7 cellular contexts compared by ENCODE assay signal in the genomic region with DNA sequence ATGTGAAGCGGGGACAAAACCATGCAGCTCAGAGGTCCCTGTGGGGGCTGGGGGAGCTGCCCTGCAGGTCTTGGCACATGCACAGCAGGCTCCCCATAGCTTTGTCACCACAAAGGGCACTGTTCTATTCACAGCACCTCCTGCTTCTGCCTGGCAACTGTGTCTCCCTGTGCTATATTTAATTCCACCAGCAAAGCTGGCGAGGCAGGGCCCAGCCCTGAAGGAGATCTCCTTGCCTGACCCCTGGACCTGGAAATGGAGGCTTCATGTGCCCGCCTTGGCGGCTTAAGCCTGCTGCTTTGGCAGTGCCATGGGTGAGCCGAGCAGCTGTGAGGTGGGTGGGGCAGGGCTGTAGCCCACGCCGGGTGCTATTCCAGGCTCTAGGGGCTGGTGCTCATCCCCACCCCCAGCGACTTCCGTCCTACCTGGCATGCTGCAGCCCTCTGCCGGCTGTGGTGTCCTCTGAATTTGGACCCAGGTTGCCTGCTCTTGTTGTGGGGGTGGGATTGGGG. TPM values are rescaled to one million over a fixed set of nuclear protein-coding genes. Genes with fewer than 3 reads are reported as not detected.
DNase-seq lines count a peak whose midpoint lies in the region; ATAC-seq and TF ChIP-seq lines count a peak whose summit lies in the region.

No MANE protein-coding gene starts in this region.

- intact Hi-C loops in esophagus muscularis mucosa (cut with DNase I), result loop anchor here (5.0 kb wide), 1 partner anchor 47 kb away; no protein-coding TSS in a partner anchor

- H3K27ac ChIP-seq in esophagus muscularis mucosa (replicated peaks in 1 of 4), result peak overlapping the region; percentile 80 to 86 (median 84)
- H3K27ac ChIP-seq in rectal smooth muscle tissue (ENCODE audit: low read depth, low read length), result peak overlapping the region; percentile 90

- TF ChIP-seq CTCF in esophagus muscularis mucosa (IDR thresholded peaks at IDR 0.05), result no peak

- peaks cover 73 to 89% (median 83%) of the 10 kb centered on the region in 4 donors for H3K4me1 ChIP-seq in esophagus muscularis mucosa
- H3K4me1 ChIP-seq in rectal smooth muscle tissue (ENCODE audit: control insufficient read depth, insufficient read depth, low read length), result peaks cover 64% of the 10 kb centered on the region

- H3K27me3 ChIP-seq in esophagus muscularis mucosa (no peaks in the 10 kb centered on the region), rectal smooth muscle tissue (ENCODE audit: control insufficient read depth, insufficient read depth, low read length) (peaks cover 2% of the 10 kb centered on the region)

- H3K4me3 ChIP-seq in esophagus muscularis mucosa (no peak overlapping the region), rectal smooth muscle tissue (ENCODE audit: low read length) (peak overlapping the region; percentile 17)

- H3K36me3 ChIP-seq in esophagus muscularis mucosa, result peaks cover 0 to 13% (median 6%) of the 10 kb centered on the region in 4 donors
- no peaks in the 10 kb centered on the region for H3K36me3 ChIP-seq in rectal smooth muscle tissue (ENCODE audit: control insufficient read depth, insufficient read depth, low read length)

- ATAC-seq in HG02759 (IDR thresholded peaks at IDR 0.05; ENCODE audit: unreplicated experiment), result no peak

- WGBS in esophagus muscularis mucosa, result 65% methylated on average over 2 of the region's 10 CpGs

- no peak for TF ChIP-seq POLR2A in esophagus muscularis mucosa (IDR thresholded peaks at IDR 0.05; ENCODE audit: low read depth)

- DNase-seq in HK-2 (ENCODE audit: unreplicated experiment) (peak; percentile 46), SHP77 (lab: John Stamatoyannopoulos, UW) (peak; percentile 85 to 93), esophagus muscularis mucosa (ENCODE audit: extremely low spot score) (no peak), NCI-H226 (no peak), NCI-H2227 (lab: John Stamatoyannopoulos, UW; ENCODE audit: unreplicated experiment) (no peak)

- no peaks in the 10 kb centered on the region for H3K9me3 ChIP-seq in esophagus muscularis mucosa

- no peak for TF ChIP-seq EP300 in esophagus muscularis mucosa (IDR thresholded peaks at IDR 0.05)

- H3K9ac ChIP-seq in rectal smooth muscle tissue (ENCODE audit: low read length), result peak overlapping the region; percentile 19

RNA-seq across cellular contexts. Expression of a gene that starts 6.8 kb away (rescaled TPM):
- 10 to 100 TPM in 2 of 4 donors, 1 to 10 TPM in 2; 6.7 to 13.2 (median 8.7) TPM for total RNA-seq in esophagus muscularis mucosa

RNA-seq across cellular contexts. Expression of a gene that starts 38.5 kb away (rescaled TPM):
- 10 to 100 TPM in 3 of 4 donors, 1 to 10 TPM in 1; 8.4 to 17.4 (median 12.0) TPM for total RNA-seq in esophagus muscularis mucosa

Comparison
In these comparisons a context has a peak if more than half of its experiments do, and no peak if none do; other contexts are left out.
1. DNase-seq: peak in HK-2 (single experiment) and SHP77 (2 of 2); none in esophagus muscularis mucosa (single experiment), NCI-H226 (single experiment) and NCI-H2227 (single experiment).